Comparison of ENCODE assay signal across 8 cellular contexts in the genomic region with DNA sequence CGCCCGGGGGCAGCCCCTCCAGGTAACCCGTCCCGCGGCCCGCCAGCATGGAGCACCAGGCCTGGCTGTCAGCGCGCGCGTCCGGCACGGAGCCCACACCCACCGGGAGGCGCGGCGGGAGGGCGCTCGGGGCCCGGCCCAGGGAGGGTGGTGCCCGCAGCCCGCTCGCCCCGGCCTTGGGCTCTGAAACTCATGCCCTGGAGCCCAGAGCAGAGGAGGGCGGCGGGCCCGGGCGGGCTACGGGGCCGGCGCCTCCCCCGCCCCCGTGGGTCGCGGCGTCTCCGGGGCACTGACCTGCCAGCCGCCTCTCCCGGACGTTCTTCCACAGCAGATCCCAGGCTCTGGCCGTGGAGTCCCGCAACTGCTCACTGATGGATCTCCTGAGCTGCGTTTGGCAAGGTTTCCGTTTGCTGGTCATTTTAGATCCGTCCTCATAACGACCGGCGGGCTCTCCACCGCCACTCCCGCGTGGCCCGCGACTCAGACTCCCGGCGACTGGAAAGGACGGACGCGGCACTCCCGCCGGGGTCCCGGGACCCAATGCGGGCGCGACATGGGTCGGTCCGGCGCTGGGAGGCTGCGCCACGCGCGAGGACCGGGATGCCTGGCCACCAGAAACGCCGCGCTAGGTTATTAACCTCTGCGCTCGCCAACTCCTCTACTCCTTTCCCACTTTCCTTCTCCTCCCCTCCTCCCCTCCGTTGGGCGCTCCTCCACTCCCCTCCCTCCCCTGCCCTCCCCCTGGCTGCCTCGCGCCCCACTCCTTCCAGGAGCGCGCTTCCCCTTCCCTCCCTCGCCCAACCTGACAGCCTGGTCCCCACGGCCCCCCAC.
DNase-seq lines count a peak whose midpoint lies in the region; ATAC-seq and TF ChIP-seq lines count a peak whose summit lies in the region.

No MANE protein-coding gene starts in this region.

- H3K27ac ChIP-seq in duodenal mucosa (ENCODE audit: low read depth, low read length) (peak overlapping the region; percentile 67), lung (ENCODE audit: low read depth in 1 of 2, low read length in 1 of 2) (peak overlapping the region; percentile 75 to 92), thymus (ENCODE audit: low read depth) (no peak overlapping the region)

- H3K9me3 ChIP-seq in duodenal mucosa (ENCODE audit: control insufficient read depth in 1 of 2, low read length in 2 of 2) (no peaks in the 10 kb centered on the region), lung (ENCODE audit: control insufficient read depth in 2 of 2, insufficient read depth in 1 of 2, low read length in 1 of 2) (no peaks in the 10 kb centered on the region), thymus (ENCODE audit: control insufficient read depth) (no peaks in the 10 kb centered on the region)

- in situ Hi-C loops in GM13977 (cut with MboI; ENCODE audit: low pct_unique_long_range_greater_than_20kb, low sequenced_read_pairs, unreplicated experiment), result no loop called here

- H3K9me3 Mint-ChIP-seq in stimulated activated naive CD8-positive, alpha-beta T cell treated with anti-CD3 and anti-CD28 coated beads, Interleukin-15, Interleukin-2, amounts not matched to agents 100 ng/mL and 50 ng/mL, for 24 hours, result no peaks in the 10 kb centered on the region

- no peak for ATAC-seq in stimulated activated naive CD8-positive, alpha-beta T cell treated with anti-CD3 and anti-CD28 coated beads, Interleukin-15, Interleukin-2, amounts not matched to agents 100 U/mL and 50 U/mL, for 24 hours
- ATAC-seq in lung (ENCODE audit: insufficient read depth, low FRiP score), result peak; percentile 91
- ATAC-seq in GM21717 (IDR thresholded peaks at IDR 0.05; ENCODE audit: unreplicated experiment), result no peak

- H3K4me3 ChIP-seq in duodenal mucosa (ENCODE audit: low read depth in 1 of 2, low read length in 2 of 2) (peak overlapping the region; percentile 69 to 73), lung (peak overlapping the region; percentile 84), thymus (ENCODE audit: low read length) (peak overlapping the region; percentile 25)

- H3K4me3 Mint-ChIP-seq in stimulated activated naive CD8-positive, alpha-beta T cell treated with anti-CD3 and anti-CD28 coated beads, Interleukin-15, Interleukin-2, amounts not matched to agents 100 ng/mL and 50 ng/mL, for 24 hours, result peak overlapping the region; percentile 48

- TF ChIP-seq CTCF in lung (IDR thresholded peaks at IDR 0.05; ENCODE audit: control extremely low read depth, extremely low read depth), result no peak
- TF ChIP-seq CTCF in GM13977 (IDR thresholded peaks at IDR 0.05; ENCODE audit: extremely low read depth, insufficient read depth, missing control alignments), result no peak

- 2% methylated on average over 63 to 84 of the region's 84 CpGs for WGBS in lung, 2 donors
- 5% methylated on average over 84 of the region's 84 CpGs for WGBS in thymus

- DNase-seq in stimulated activated naive CD8-positive, alpha-beta T cell treated with anti-CD3 and anti-CD28 coated beads, Interleukin-15, Interleukin-2, amounts not matched to agents 100 U/mL and 50 U/mL, for 24 hours, result no peak
- peak; percentile 48 for DNase-seq in lung (ENCODE audit: low spot score)
- DNase-seq in COLO829 (ENCODE audit: low spot score), result no peak
- DNase-seq in GM13977 (ENCODE audit: low spot score), result no peak

- H3K4me1 ChIP-seq in duodenal mucosa (ENCODE audit: control insufficient read depth in 1 of 2, insufficient read depth in 2 of 2, low read length in 2 of 2) (peaks cover 12 to 18% of the 10 kb centered on the region in 2 donors), lung (ENCODE audit: control insufficient read depth in 2 of 2, insufficient read depth in 2 of 2, low read length in 2 of 2) (peaks cover 0 to 11% of the 10 kb centered on the region in 2 donors), thymus (ENCODE audit: control insufficient read depth, insufficient read depth, low read length) (no peaks in the 10 kb centered on the region)

- H3K4me1 Mint-ChIP-seq in stimulated activated naive CD8-positive, alpha-beta T cell treated with anti-CD3 and anti-CD28 coated beads, Interleukin-15, Interleukin-2, amounts not matched to agents 100 ng/mL and 50 ng/mL, for 24 hours (ENCODE audit: low read depth), result peaks cover 11% of the 10 kb centered on the region

- H3K36me3 ChIP-seq in duodenal mucosa (ENCODE audit: control insufficient read depth in 1 of 2, insufficient read depth in 2 of 2, low read length in 2 of 2), result no peaks in the 10 kb centered on the region
- H3K36me3 ChIP-seq in lung (ENCODE audit: control insufficient read depth in 2 of 2, insufficient read depth in 2 of 2, low read length in 2 of 2), result no peaks in the 10 kb centered on the region
- no peaks in the 10 kb centered on the region for H3K36me3 ChIP-seq in thymus (ENCODE audit: control insufficient read depth, insufficient read depth)

- H3K27me3 ChIP-seq in duodenal mucosa (ENCODE audit: control insufficient read depth in 1 of 2, insufficient read depth in 2 of 2, low read length in 2 of 2) (no peaks in the 10 kb centered on the region), lung (ENCODE audit: control insufficient read depth, insufficient read depth) (no peaks in the 10 kb centered on the region), thymus (ENCODE audit: control insufficient read depth, insufficient read depth) (peaks cover 13% of the 10 kb centered on the region)

- H3K27ac Mint-ChIP-seq in stimulated activated naive CD8-positive, alpha-beta T cell treated with anti-CD3 and anti-CD28 coated beads, Interleukin-15, Interleukin-2, amounts not matched to agents 100 ng/mL and 50 ng/mL, for 24 hours, result no peak overlapping the region

- peak overlapping the region; percentile 56 to 70 for H3K9ac ChIP-seq in duodenal mucosa (ENCODE audit: low read depth in 1 of 2, low read length in 2 of 2)

- H3K27me3 Mint-ChIP-seq in stimulated activated naive CD8-positive, alpha-beta T cell treated with anti-CD3 and anti-CD28 coated beads, Interleukin-15, Interleukin-2, amounts not matched to agents 100 ng/mL and 50 ng/mL, for 24 hours, result peaks cover 52% of the 10 kb centered on the region

- no peaks in the 10 kb centered on the region for H3K36me3 Mint-ChIP-seq in stimulated activated naive CD8-positive, alpha-beta T cell treated with anti-CD3 and anti-CD28 coated beads, Interleukin-15, Interleukin-2, amounts not matched to agents 100 ng/mL and 50 ng/mL, for 24 hours (ENCODE audit: low read depth)

Comparison
In these comparisons a context has a peak if more than half of its experiments do, and no peak if none do; other contexts are left out.
1. H3K4me3 ChIP-seq: peak in every context shown above with its lines; median percentile 84 in lung; 71 in duodenal mucosa; 25 in thymus.